ENCODE assay signal across 20 cellular contexts in the genomic region with DNA sequence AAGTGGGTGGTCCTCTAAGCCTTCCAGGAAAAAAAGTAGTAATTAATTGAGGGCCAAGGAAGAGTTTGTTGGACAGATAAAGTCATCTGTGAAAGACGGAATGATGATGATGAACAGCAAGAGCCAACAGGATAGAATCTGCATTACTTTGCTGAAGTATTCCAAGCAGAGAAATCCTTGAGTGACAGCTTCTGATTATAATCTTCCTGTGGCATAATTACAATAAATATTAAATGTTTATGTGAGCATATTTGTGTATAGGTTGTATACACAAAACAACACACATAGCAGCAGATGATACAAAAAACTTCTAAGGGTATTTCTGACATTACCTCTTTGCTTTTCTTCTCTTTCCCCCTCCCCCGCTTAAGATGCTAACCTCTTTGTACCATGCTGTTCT.
A peak's percentile ranks its signal among the peaks of the same experiment; 100 is the strongest.
DNase-seq lines count a peak whose midpoint lies in the region; ATAC-seq, FAIRE-seq and TF ChIP-seq lines count a peak whose summit lies in the region.
"Had no signal": no experiment of that assay in that cellular context is flagged by ENCODE, and none has a peak within 500 bp of the region (broad histone marks: within the 10 kb centered on the region; RNA-seq: fewer than 3 reads in every experiment).

No MANE protein-coding gene starts in this region.

- H3K4me3 ChIP-seq in GM23338, result no peak overlapping the region
- H3K4me3 ChIP-seq in K562, result no peak overlapping the region
- H3K4me3 ChIP-seq in neural progenitor cell, result no peak overlapping the region
- H3K4me3 ChIP-seq: A549; BLaER1 treated with 17β-estradiol and CSF1 and Interleukin-3, amounts not matched to agents 10 nM and 100 nM had no signal

- H3K27ac ChIP-seq in GM23338 (ENCODE audit: low read depth) (no peak overlapping the region), K562 (ENCODE audit: extremely low read depth, low read depth, low read length) (no peak overlapping the region), neural progenitor cell (no peak overlapping the region)
- H3K27ac ChIP-seq: 22Rv1; A549; BLaER1 treated with 17β-estradiol and CSF1 and Interleukin-3, amounts not matched to agents 10 nM and 100 nM; C4-2B had no signal

- CTCF ChIA-PET in K562 (lab: Yijun Ruan, JAX; ENCODE audit: low intra/inter-chr PET ratio), result no interaction called here

- H3K9me3 ChIP-seq in K562 (replicated peaks; ENCODE audit: control insufficient read depth, insufficient read depth, low read depth, low read length) (no peaks in the 10 kb centered on the region), neural progenitor cell (ENCODE audit: low read depth) (no peaks in the 10 kb centered on the region)
- H3K9me3 ChIP-seq: A549; BLaER1 treated with 17β-estradiol and CSF1 and Interleukin-3, amounts not matched to agents 10 nM and 100 nM; Caco-2 had no signal

- no TSS peak for BruUV-seq in K562 (replicated peaks; lab: Mats Ljungman, UMichigan)

- H3K36me3 Mint-ChIP-seq in GM23338 (ENCODE audit: low read depth) (no peaks in the 10 kb centered on the region), neural progenitor cell (no peaks in the 10 kb centered on the region)
- H3K36me3 Mint-ChIP-seq: CD8-positive, alpha-beta T cell had no signal

- 48% methylated on average over 2 of the region's 2 CpGs for WGBS in K562 (ENCODE audit: insufficient coverage, low coverage, missing lambda C conversion rate)

- H3K9me2 ChIP-seq in GM23338 (ENCODE audit: insufficient read depth), result no peaks in the 10 kb centered on the region

- FAIRE-seq in K562 (lab: Jason Lieb, UNC), result no peak
- FAIRE-seq: A549, D721Med, G401.6, GM12891 had no signal

- H4K20me1 ChIP-seq in GM23338 (replicated peaks; ENCODE audit: insufficient read depth), result no peaks in the 10 kb centered on the region
- no peaks in the 10 kb centered on the region for H4K20me1 ChIP-seq in K562 (replicated peaks; ENCODE audit: control insufficient read depth, insufficient read depth, low read length)
- H4K20me1 ChIP-seq in neural progenitor cell (ENCODE audit: low read depth), result no peaks in the 10 kb centered on the region
- H4K20me1 ChIP-seq: BLaER1 treated with 17β-estradiol and CSF1 and Interleukin-3, amounts not matched to agents 10 nM and 100 nM had no signal

- TF ChIP-seq CTCF in GM23338 (conservative IDR thresholded peaks at IDR 0.05; ENCODE audit: low read depth in 2 of 2) (no peak), K562 (IDR thresholded peaks at IDR 0.05 in 2 of 3, conservative IDR thresholded peaks at IDR 0.05 in 1 of 3; ENCODE audit: insufficient read depth in 2 of 3, low read depth in 1 of 3, low read length in 3 of 3) (no peak), neural progenitor cell (IDR thresholded peaks at IDR 0.05) (no peak), omental fat pad (IDR thresholded peaks at IDR 0.05) (no peak)

- no peaks in the 10 kb centered on the region for H3K9me3 Mint-ChIP-seq in GM23338
- peaks cover 2% of the 10 kb centered on the region for H3K9me3 Mint-ChIP-seq in neural progenitor cell
- H3K9me3 Mint-ChIP-seq: CD8-positive, alpha-beta T cell had no signal

- POLR2A ChIA-PET in K562 (lab: Yijun Ruan, JAX), result no interaction called here

- H3K9ac ChIP-seq in K562 (ENCODE audit: insufficient read depth in 1 of 2, low read depth in 2 of 2, low read length in 2 of 2), result no peak overlapping the region
- no peak overlapping the region for H3K9ac ChIP-seq in neural progenitor cell
- H3K9ac ChIP-seq: BLaER1 treated with 17β-estradiol and CSF1 and Interleukin-3, amounts not matched to agents 10 nM and 100 nM had no signal

- H3K79me2 ChIP-seq in GM23338 (replicated peaks; ENCODE audit: insufficient read depth), result no peaks in the 10 kb centered on the region
- H3K79me2 ChIP-seq in K562 (ENCODE audit: control insufficient read depth, insufficient read depth, low read length), result no peaks in the 10 kb centered on the region
- no peaks in the 10 kb centered on the region for H3K79me2 ChIP-seq in neural progenitor cell (ENCODE audit: low read depth)

- H3K27ac Mint-ChIP-seq in GM23338 (no peak overlapping the region), neural progenitor cell (no peak overlapping the region)
- H3K27ac Mint-ChIP-seq: B cell; CD4-positive, alpha-beta T cell; CD8-positive, alpha-beta T cell had no signal

- no peaks in the 10 kb centered on the region for H3K27me3 ChIP-seq in GM23338 (ENCODE audit: insufficient read depth)
- no peaks in the 10 kb centered on the region for H3K27me3 ChIP-seq in K562 (ENCODE audit: control insufficient read depth in 2 of 2, insufficient read depth in 2 of 2, low read length in 2 of 2)
- H3K27me3 ChIP-seq in neural progenitor cell, result no peaks in the 10 kb centered on the region
- H3K27me3 ChIP-seq: BLaER1 treated with 17β-estradiol and CSF1 and Interleukin-3, amounts not matched to agents 10 nM and 100 nM had no signal

- in situ Hi-C loops in K562 (cut with MboI), result no loop called here

- ATAC-seq in GM23338 (0 out of 3 replicates have a peak, but pooled peaks have one; percentile 36), K562 (no peak), GM18858 (IDR thresholded peaks at IDR 0.05; ENCODE audit: unreplicated experiment) (no peak), omental fat pad (ENCODE audit: low FRiP score) (no peak)
- ATAC-seq: A549; CD8-positive, alpha-beta T cell had no signal

- intact Hi-C loops in K562 (cut with micrococcal nuclease), result no loop called here

- H3K4me3 Mint-ChIP-seq in GM23338 (no peak overlapping the region), neural progenitor cell (no peak overlapping the region)
- H3K4me3 Mint-ChIP-seq: B cell; CD4-positive, alpha-beta T cell; CD8-positive, alpha-beta T cell had no signal

- H3K4me1 Mint-ChIP-seq in GM23338, result peaks cover 30% of the 10 kb centered on the region
- peaks cover 32% of the 10 kb centered on the region for H3K4me1 Mint-ChIP-seq in neural progenitor cell
- H3K4me1 Mint-ChIP-seq: B cell had no signal

- H3K36me3 ChIP-seq in GM23338 (ENCODE audit: insufficient read depth) (no peaks in the 10 kb centered on the region), K562 (ENCODE audit: control insufficient read depth, insufficient read depth, low read length) (no peaks in the 10 kb centered on the region), neural progenitor cell (no peaks in the 10 kb centered on the region)
- H3K36me3 ChIP-seq: BLaER1 treated with 17β-estradiol and CSF1 and Interleukin-3, amounts not matched to agents 10 nM and 100 nM had no signal

- TF ChIP-seq RAD21 in K562 (CRISPR knock-in tag; conservative IDR thresholded peaks at IDR 0.05 in 1 of 2, IDR thresholded peaks at IDR 0.05 in 1 of 2), result no peak

- H3K9me1 ChIP-seq in K562 (ENCODE audit: control insufficient read depth, insufficient read depth, low read length), result no peaks in the 10 kb centered on the region

- H2AFZ ChIP-seq in GM23338 (no peak overlapping the region), K562 (ENCODE audit: low read depth, low read length) (peak overlapping the region; percentile 13; the same call in 1 of the 2 replicates), neural progenitor cell (replicated peaks) (no peak overlapping the region)

- DNase-seq in GM23338 (ENCODE audit: low spot score), result peak; percentile 39
- DNase-seq in K562 (ENCODE audit: extremely low read depth in 1 of 4, low spot score in 3 of 4), result no peak
- DNase-seq in neural progenitor cell (ENCODE audit: low spot score), result peak; percentile 49
- DNase-seq in omental fat pad (ENCODE audit: low spot score), result no peak
- DNase-seq: AML-193; Caco-2; Calu3; CD4-positive, alpha-beta T cell; CD8-positive, alpha-beta T cell; DMS79 treated with DMSO at 0.1 percent for 48 hours; GF-D8 had no signal

- no peaks in the 10 kb centered on the region for H3K27me3 Mint-ChIP-seq in GM23338 (ENCODE audit: insufficient read depth, low read depth, poor library complexity)
- peaks cover 2% of the 10 kb centered on the region for H3K27me3 Mint-ChIP-seq in neural progenitor cell (ENCODE audit: insufficient read depth, low read depth)
- H3K27me3 Mint-ChIP-seq: B cell; CD4-positive, alpha-beta T cell had no signal

- no peak for TF ChIP-seq POLR2A in K562 (conservative IDR thresholded peaks at IDR 0.05)

- H3K4me2 ChIP-seq in GM23338 (no peak overlapping the region), K562 (ENCODE audit: insufficient read depth, low read length) (no peak overlapping the region), neural progenitor cell (no peak overlapping the region)
- H3K4me2 ChIP-seq: A549; BLaER1 treated with 17β-estradiol and CSF1 and Interleukin-3, amounts not matched to agents 10 nM and 100 nM had no signal

- H3K4me1 ChIP-seq in GM23338 (ENCODE audit: insufficient read depth) (peaks cover 26% of the 10 kb centered on the region), K562 (replicated peaks in 1 of 2; ENCODE audit: control insufficient read depth in 2 of 2, insufficient read depth in 2 of 2, low read length in 2 of 2) (peaks cover 0 to 11% of the 10 kb centered on the region in 2 experiments; a peak in 3 of 5 replicates), neural progenitor cell (peaks cover 23% of the 10 kb centered on the region)
- H3K4me1 ChIP-seq: A549; BLaER1 treated with 17β-estradiol and CSF1 and Interleukin-3, amounts not matched to agents 10 nM and 100 nM; Caco-2 had no signal

- H3F3A ChIP-seq in GM23338 (replicated peaks; ENCODE audit: low read depth), result no peaks in the 10 kb centered on the region
- H3F3A ChIP-seq in neural progenitor cell (ENCODE audit: low read depth), result no peaks in the 10 kb centered on the region

- no peak for TF ChIP-seq EP300 in K562 (IDR thresholded peaks at IDR 0.05; ENCODE audit: low read length)

TF ChIP-seq in GM23338, 12 proteins besides CTCF, POLR2A, EP300 and RAD21 (continues in another document):
- TF ChIP-seq CREB1 (CRISPR knock-in tag; IDR thresholded peaks at IDR 0.05; ENCODE audit: low read depth) (no peak), JUNB (IDR thresholded peaks at IDR 0.05; ENCODE audit: unreplicated experiment) (no peak), STAT1 (IDR thresholded peaks at IDR 0.05; ENCODE audit: unreplicated experiment) (no peak), EZH2 (IDR thresholded peaks at IDR 0.05; ENCODE audit: low read depth, unreplicated experiment) (no peak)

TF ChIP-seq in K562, 482 proteins besides CTCF, POLR2A, EP300 and RAD21 (continues in another document):
- TF ChIP-seq, protein P1, sequence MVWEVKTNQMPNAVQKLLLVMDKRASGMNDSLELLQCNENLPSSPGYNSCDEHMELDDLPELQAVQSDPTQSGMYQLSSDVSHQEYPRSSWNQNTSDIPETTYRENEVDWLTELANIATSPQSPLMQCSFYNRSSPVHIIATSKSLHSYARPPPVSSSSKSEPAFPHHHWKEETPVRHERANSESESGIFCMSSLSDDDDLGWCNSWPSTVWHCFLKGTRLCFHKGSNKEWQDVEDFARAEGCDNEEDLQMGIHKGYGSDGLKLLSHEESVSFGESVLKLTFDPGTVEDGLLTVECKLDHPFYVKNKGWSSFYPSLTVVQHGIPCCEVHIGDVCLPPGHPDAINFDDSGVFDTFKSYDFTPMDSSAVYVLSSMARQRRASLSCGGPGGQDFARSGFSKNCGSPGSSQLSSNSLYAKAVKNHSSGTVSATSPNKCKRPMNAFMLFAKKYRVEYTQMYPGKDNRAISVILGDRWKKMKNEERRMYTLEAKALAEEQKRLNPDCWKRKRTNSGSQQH (CRISPR knock-in tag; IDR thresholded peaks at IDR 0.05), result no peak
- TF ChIP-seq NCOA2 (IDR thresholded peaks at IDR 0.05; ENCODE audit: partially characterized antibody in 2 of 2), result no peak
- TF ChIP-seq DDX20 (tag; IDR thresholded peaks at IDR 0.05; ENCODE audit: low read depth), result no peak

Comparison
In these comparisons a context has a peak if more than half of its experiments do, and no peak if none do; other contexts are left out.
1. DNase-seq: peak in GM23338 (single experiment) and neural progenitor cell (single experiment); none in K562 (0 of 4) and omental fat pad (single experiment).